In genomic region chr7:51428226-51428887, GRCh38 we compare ENCODE assay signal across 11 cellular contexts.
DNase-seq lines count a peak whose midpoint lies in the region; ATAC-seq, FAIRE-seq and TF ChIP-seq lines count a peak whose summit lies in the region.
"Had no signal": no experiment of that assay in that cellular context is flagged by ENCODE, and none has a peak within 500 bp of the region (broad histone marks: within the 10 kb centered on the region; RNA-seq: fewer than 3 reads in every experiment).

No MANE protein-coding gene starts in this region.

- no peak overlapping the region for H3K4me3 ChIP-seq in endodermal cell (ENCODE audit: low read length)

- peak; percentile 80 for TF ChIP-seq CTCF in endodermal cell (conservative IDR thresholded peaks at IDR 0.05)

- no peak overlapping the region for H3K9ac ChIP-seq in endodermal cell (ENCODE audit: extremely low read depth, low read length, poor library complexity, severe bottlenecking)

- no peaks in the 10 kb centered on the region for H3K27me3 ChIP-seq in endodermal cell (ENCODE audit: control insufficient read depth, insufficient read depth, low read length, poor library complexity, severe bottlenecking)

- no peaks in the 10 kb centered on the region for H3K4me1 Mint-ChIP-seq in endodermal cell
- H3K4me1 Mint-ChIP-seq: stimulated activated effector memory CD8-positive, alpha-beta T cell treated with anti-CD3 and anti-CD28 coated beads, Interleukin-12 subunit alpha, Interleukin-12 subunit beta, amount 100 ng/mL, for 72 hours had no signal

- no peaks in the 10 kb centered on the region for H3K36me3 ChIP-seq in endodermal cell (ENCODE audit: control insufficient read depth, insufficient read depth, low read length)

- H3K36me3 Mint-ChIP-seq in endodermal cell (ENCODE audit: low read depth), result no peaks in the 10 kb centered on the region
- H3K36me3 Mint-ChIP-seq: stimulated activated effector memory CD8-positive, alpha-beta T cell treated with anti-CD3 and anti-CD28 coated beads, Interleukin-12 subunit alpha, Interleukin-12 subunit beta, amount 100 ng/mL, for 72 hours had no signal

- H3K27ac ChIP-seq in endodermal cell (ENCODE audit: low read depth, low read length), result no peak overlapping the region

- no peaks in the 10 kb centered on the region for H3K9me3 Mint-ChIP-seq in endodermal cell
- H3K9me3 Mint-ChIP-seq: stimulated activated effector memory CD8-positive, alpha-beta T cell treated with anti-CD3 and anti-CD28 coated beads, Interleukin-12 subunit alpha, Interleukin-12 subunit beta, amount 100 ng/mL, for 72 hours; T-helper 2 cell treated with Interferon-gamma antibody and Interleukin-4, amounts not matched to agents 5 μg/mL and 100 μg/mL, for 36 hours had no signal

- WGBS in endodermal cell (ENCODE audit: insufficient coverage in 1 of 2, insufficient read length in 1 of 2), 2 experiments, result 84 to 96% methylated on average over 6 to 8 of the region's 8 CpGs

- no peaks in the 10 kb centered on the region for H3K4me1 ChIP-seq in endodermal cell (ENCODE audit: control insufficient read depth, insufficient read depth, low read length)

- FAIRE-seq in GM19239 (lab: Jason Lieb, UNC), result no peak

- H3K9me3 ChIP-seq in endodermal cell (ENCODE audit: control insufficient read depth, low read length), result no peaks in the 10 kb centered on the region

- H3K27ac Mint-ChIP-seq in endodermal cell, result no peak overlapping the region
- H3K27ac Mint-ChIP-seq: stimulated activated effector memory CD8-positive, alpha-beta T cell treated with anti-CD3 and anti-CD28 coated beads, Interleukin-12 subunit alpha, Interleukin-12 subunit beta, amount 100 ng/mL, for 72 hours; T-helper 2 cell treated with Interferon-gamma antibody and Interleukin-4, amounts not matched to agents 5 μg/mL and 100 μg/mL, for 36 hours had no signal

- H3K27me3 Mint-ChIP-seq in endodermal cell (ENCODE audit: insufficient read depth), result no peaks in the 10 kb centered on the region

- DNase-seq in SIG-M5 treated with dmso at 0.1 percent for 504 hours (lab: John Stamatoyannopoulos, UW; ENCODE audit: unreplicated experiment), result peak; percentile 0
- no peak for DNase-seq in SIG-M5 (lab: John Stamatoyannopoulos, UW)
- peak; percentile 57 for DNase-seq in NCI-H748 (lab: John Stamatoyannopoulos, UW; ENCODE audit: unreplicated experiment)
- DNase-seq in endodermal cell, result peak; percentile 78
- DNase-seq in superior temporal gyrus (ENCODE audit: extremely low spot score), result peak; percentile 27
- no peak for DNase-seq in activated CD4-positive, alpha-beta T cell treated with anti-CD3 and anti-CD28 coated beads, Interleukin-2, amount 50 U/mL, for 48 hours
- no peak for DNase-seq in GM19239 (ENCODE audit: insufficient read length, low spot score)
- DNase-seq: AML-193 had no signal

- no peak for ATAC-seq in GM18858 (IDR thresholded peaks at IDR 0.05; ENCODE audit: unreplicated experiment)
- ATAC-seq: stimulated activated effector memory CD8-positive, alpha-beta T cell treated with anti-CD3 and anti-CD28 coated beads, Interleukin-12 subunit alpha, Interleukin-12 subunit beta, amount 100 ng/mL, for 72 hours had no signal

- no peak overlapping the region for H3K4me3 Mint-ChIP-seq in endodermal cell
- H3K4me3 Mint-ChIP-seq: stimulated activated effector memory CD8-positive, alpha-beta T cell treated with anti-CD3 and anti-CD28 coated beads, Interleukin-12 subunit alpha, Interleukin-12 subunit beta, amount 100 ng/mL, for 72 hours; T-helper 2 cell treated with Interferon-gamma antibody and Interleukin-4, amounts not matched to agents 5 μg/mL and 100 μg/mL, for 36 hours had no signal

Comparison
In these comparisons a context has a peak if more than half of its experiments do, and no peak if none do; other contexts are left out.
1. DNase-seq: peak in SIG-M5 treated with dmso at 0.1 percent for 504 hours (single experiment), NCI-H748 (single experiment), endodermal cell (single experiment) and superior temporal gyrus (single experiment); none in SIG-M5 (single experiment), activated CD4-positive, alpha-beta T cell treated with anti-CD3 and anti-CD28 coated beads, Interleukin-2, amount 50 U/mL, for 48 hours (0 of 2) and GM19239 (single experiment).